20 cellular contexts compared by ENCODE assay signal in genomic region chr4:176788248-176788647, GRCh38.
DNase-seq lines count a peak whose midpoint lies in the region; ATAC-seq and TF ChIP-seq lines count a peak whose summit lies in the region.
"Had no signal": no experiment of that assay in that cellular context is flagged by ENCODE, and none has a peak within 500 bp of the region (broad histone marks: within the 10 kb centered on the region; RNA-seq: fewer than 3 reads in every experiment).

No MANE protein-coding gene starts in this region.

- peak overlapping the region; percentile 70 for H3K4me3 ChIP-seq in HFF-Myc (replicated peaks; ENCODE audit: low read depth, low read length)
- no peak overlapping the region for H3K4me3 ChIP-seq in adipocyte (ENCODE audit: low read length)
- H3K4me3 ChIP-seq in MM.1S (ENCODE audit: low read length): no peak overlapping the region
- no peak overlapping the region for H3K4me3 ChIP-seq in brain microvascular endothelial cell (ENCODE audit: low read depth, low read length)
- H3K4me3 ChIP-seq: testis had no signal

- no peak overlapping the region for H3K27ac Mint-ChIP-seq in stimulated activated memory B cell treated with anti-CD40 and anti-IgM and Interleukin-4, amounts not matched to agents 10 μg/mL and 1 μg/mL and 100 μg/mL, for 72 hours
- H3K27ac Mint-ChIP-seq: activated CD4-positive, alpha-beta memory T cell treated with anti-CD3 and anti-CD28 coated beads for 36 hours; CD8-positive, alpha-beta T cell; endodermal cell; T-helper 17 cell; WTC11 had no signal

- peaks cover 44% of the 10 kb centered on the region for H3K4me1 ChIP-seq in adipocyte (ENCODE audit: control insufficient read depth, insufficient read depth, low read length)
- no peaks in the 10 kb centered on the region for H3K4me1 ChIP-seq in MM.1S (ENCODE audit: low read length)

- H3K4me3 Mint-ChIP-seq in stimulated activated memory B cell treated with anti-CD40 and anti-IgM and Interleukin-4, amounts not matched to agents 10 μg/mL and 1 μg/mL and 100 μg/mL, for 72 hours: no peak overlapping the region
- H3K4me3 Mint-ChIP-seq: activated CD4-positive, alpha-beta memory T cell treated with anti-CD3 and anti-CD28 coated beads for 36 hours; CD8-positive, alpha-beta T cell; endodermal cell; T-helper 17 cell; WTC11 had no signal

- H3K36me3 ChIP-seq in adipocyte (ENCODE audit: control insufficient read depth, insufficient read depth, low read length, severe bottlenecking) (no peaks in the 10 kb centered on the region), MM.1S (replicated peaks; ENCODE audit: insufficient read depth, low read length) (no peaks in the 10 kb centered on the region), brain microvascular endothelial cell (replicated peaks) (no peaks in the 10 kb centered on the region)

- H3K36me3 Mint-ChIP-seq in stimulated activated memory B cell treated with anti-CD40 and anti-IgM and Interleukin-4, amounts not matched to agents 10 μg/mL and 1 μg/mL and 100 μg/mL, for 72 hours: no peaks in the 10 kb centered on the region
- H3K36me3 Mint-ChIP-seq: activated CD4-positive, alpha-beta memory T cell treated with anti-CD3 and anti-CD28 coated beads for 36 hours; CD8-positive, alpha-beta T cell; WTC11 had no signal

- H3K27me3 Mint-ChIP-seq in stimulated activated memory B cell treated with anti-CD40 and anti-IgM and Interleukin-4, amounts not matched to agents 10 μg/mL and 1 μg/mL and 100 μg/mL, for 72 hours: peaks cover 5% of the 10 kb centered on the region

- no peaks in the 10 kb centered on the region for H3K9me3 Mint-ChIP-seq in stimulated activated memory B cell treated with anti-CD40 and anti-IgM and Interleukin-4, amounts not matched to agents 10 μg/mL and 1 μg/mL and 100 μg/mL, for 72 hours
- H3K9me3 Mint-ChIP-seq: activated CD4-positive, alpha-beta memory T cell treated with anti-CD3 and anti-CD28 coated beads for 36 hours; CD8-positive, alpha-beta T cell; endodermal cell; WTC11 had no signal

- no peaks in the 10 kb centered on the region for H4K20me1 ChIP-seq in MM.1S (ENCODE audit: insufficient read depth, low read length)

- H2AFZ ChIP-seq in MM.1S (ENCODE audit: low read length): no peak overlapping the region

- H3F3A ChIP-seq in MM.1S (ENCODE audit: insufficient read depth, low read length): no peaks in the 10 kb centered on the region

- H3K27ac ChIP-seq in MM.1S (ENCODE audit: low read length) (no peak overlapping the region), brain microvascular endothelial cell (no peak overlapping the region)
- H3K27ac ChIP-seq: foreskin keratinocyte, KMS-11, testis had no signal

- peak; percentile 57 for DNase-seq in ACHN
- DNase-seq in HFF-Myc (ENCODE audit: extremely low read depth, low read depth): no peak
- DNase-seq in adipocyte (ENCODE audit: low read depth): no peak
- peak; percentile 9 for DNase-seq in left kidney (ENCODE audit: low read depth, low spot score)
- DNase-seq in MM.1S: no peak
- no peak for DNase-seq in activated CD4-positive, alpha-beta T cell treated with anti-CD3 and anti-CD28 coated beads, Interleukin-2, amount 50 U/mL, for 48 hours
- no peak for DNase-seq in brain microvascular endothelial cell
- DNase-seq: activated CD4-positive, alpha-beta memory T cell treated with anti-CD3 and anti-CD28 coated beads for 36 hours; activated naive CD4-positive, alpha-beta T cell treated with Interleukin-2 at 50 U/mL for 16 hours; activated T-cell treated with anti-CD3 and anti-CD28 coated beads, Interleukin-2, amount 50 U/mL, for 1 hour; CD8-positive, alpha-beta T cell; endodermal cell; foreskin keratinocyte; NCI-H1048; NCI-H2029 treated with DMSO at 0.1 percent for 48 hours; T-helper 17 cell; testis had no signal

- H3K79me2 ChIP-seq in MM.1S (ENCODE audit: low read length): no peaks in the 10 kb centered on the region

- H3K9ac ChIP-seq in adipocyte (ENCODE audit: low read length) (peak overlapping the region; percentile 24), MM.1S (ENCODE audit: low read length) (no peak overlapping the region)
- H3K9ac ChIP-seq: KMS-11 had no signal

- no peak for TF ChIP-seq CTCF in HFF-Myc (IDR thresholded peaks at IDR 0.05; ENCODE audit: low read depth, low read length, missing control alignments)
- TF ChIP-seq CTCF in MM.1S (IDR thresholded peaks at IDR 0.05; ENCODE audit: low read length): no peak
- TF ChIP-seq CTCF in brain microvascular endothelial cell (IDR thresholded peaks at IDR 0.05; ENCODE audit: low read depth, low read length, missing control alignments): no peak

- ATAC-seq in stimulated activated memory B cell treated with anti-CD40 and anti-IgM and Interleukin-4, amounts not matched to agents 10 μg/mL and 1 μg/mL and 100 μg/mL, for 72 hours: no peak
- ATAC-seq: CD8-positive, alpha-beta T cell; foreskin keratinocyte; T-helper 17 cell; WTC11 had no signal

- no peaks in the 10 kb centered on the region for H3K9me3 ChIP-seq in adipocyte (ENCODE audit: control insufficient read depth, low read length)
- H3K9me3 ChIP-seq in MM.1S (replicated peaks; ENCODE audit: insufficient read depth, low read length): no peaks in the 10 kb centered on the region
- H3K9me3 ChIP-seq: testis had no signal

- H3K4me1 Mint-ChIP-seq in stimulated activated memory B cell treated with anti-CD40 and anti-IgM and Interleukin-4, amounts not matched to agents 10 μg/mL and 1 μg/mL and 100 μg/mL, for 72 hours: no peaks in the 10 kb centered on the region
- H3K4me1 Mint-ChIP-seq: endodermal cell had no signal

- no peaks in the 10 kb centered on the region for H3K27me3 ChIP-seq in adipocyte (replicated peaks; ENCODE audit: control insufficient read depth, insufficient read depth, low read length)
- no peaks in the 10 kb centered on the region for H3K27me3 ChIP-seq in MM.1S (replicated peaks; ENCODE audit: insufficient read depth, low read length)
- no peaks in the 10 kb centered on the region for H3K27me3 ChIP-seq in brain microvascular endothelial cell (replicated peaks)
- H3K27me3 ChIP-seq: foreskin keratinocyte, testis had no signal

- no peak overlapping the region for H3K4me2 ChIP-seq in MM.1S (ENCODE audit: low read depth, low read length)
- H3K4me2 ChIP-seq: KMS-11 had no signal

- H3K9me2 ChIP-seq in MM.1S (replicated peaks; ENCODE audit: insufficient read depth, low read length): no peaks in the 10 kb centered on the region

- in situ Hi-C loops in ACHN (cut with HindIII; ENCODE audit: low pct_ligation_motif_present, low pct_unique_long_range_greater_than_20kb, low sequenced_read_pairs): no loop called here
- in situ Hi-C loops in brain microvascular endothelial cell (cut with HindIII; ENCODE audit: low pct_ligation_motif_present, low sequenced_read_pairs): loop anchor here (25.0 kb wide), 1 partner anchor 401 kb away; no protein-coding TSS in a partner anchor

Comparison
In these comparisons a context has a peak if more than half of its experiments do, and no peak if none do; other contexts are left out.
1. DNase-seq: peak in ACHN (single experiment) and left kidney (single experiment); none in HFF-Myc (single experiment), adipocyte (single experiment), MM.1S (single experiment), activated CD4-positive, alpha-beta T cell treated with anti-CD3 and anti-CD28 coated beads, Interleukin-2, amount 50 U/mL, for 48 hours (0 of 2) and brain microvascular endothelial cell (single experiment).